In the genomic region with DNA sequence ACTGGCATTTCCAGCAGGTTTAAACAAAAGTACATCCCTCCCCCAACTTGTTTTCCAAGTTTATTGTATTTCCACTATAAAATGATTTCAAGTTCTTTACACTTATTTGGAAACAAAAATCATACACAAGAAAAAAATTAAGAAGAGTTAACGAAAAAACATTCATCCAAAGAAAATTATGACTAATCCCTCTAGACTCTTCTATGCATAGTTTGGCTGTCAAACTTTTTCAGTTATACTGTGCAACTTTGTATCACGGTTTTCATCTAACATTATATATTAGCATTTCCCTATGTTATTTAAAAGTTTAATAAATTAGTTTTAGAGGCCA, we compare ENCODE assay signal across 8 cellular contexts. TPM values are rescaled to one million over a fixed set of nuclear protein-coding genes. Genes with fewer than 3 reads are reported as not detected.
DNase-seq lines count a peak whose midpoint lies in the region; ATAC-seq and TF ChIP-seq lines count a peak whose summit lies in the region.

No MANE protein-coding gene starts in this region.

- H3K36me3 ChIP-seq in KOPT-K1 (ENCODE audit: insufficient read depth, low read length): no peaks in the 10 kb centered on the region

- H3K9me3 ChIP-seq in KOPT-K1 (ENCODE audit: insufficient read depth, low read length, poor library complexity, severe bottlenecking): no peaks in the 10 kb centered on the region

- no peak for DNase-seq in AG09309 (ENCODE audit: low read depth)
- DNase-seq in choroid plexus epithelial cell (ENCODE audit: low read depth): peak; percentile 11
- no peak for DNase-seq in natural killer cell
- DNase-seq in stimulated activated CD4-positive, alpha-beta T cell treated with anti-CD3 and anti-CD28 coated beads, Interleukin-4, amount 100 ng/mL, for 24 hours: no peak
- no peak for DNase-seq in stimulated activated naive CD4-positive, alpha-beta T cell (lab: John Stamatoyannopoulos, UW)

- H3K36me3 Mint-ChIP-seq in natural killer cell: no peaks in the 10 kb centered on the region

- peak overlapping the region; percentile 68 for H3K27ac ChIP-seq in KOPT-K1 (ENCODE audit: low read depth, low read length, poor library complexity, severe bottlenecking)

- TF ChIP-seq CTCF in AG09309 (IDR thresholded peaks at IDR 0.05; ENCODE audit: control insufficient read depth, insufficient read depth, low read depth, low read length, missing control alignments) (no peak), choroid plexus epithelial cell (conservative IDR thresholded peaks at IDR 0.05; ENCODE audit: low read depth, low read length) (no peak), natural killer cell (IDR thresholded peaks at IDR 0.05) (no peak)

- ATAC-seq in natural killer cell: no peak
- ATAC-seq in HG02884 (IDR thresholded peaks at IDR 0.05; ENCODE audit: unreplicated experiment): no peak
- ATAC-seq in GM19035 (IDR thresholded peaks at IDR 0.05; ENCODE audit: unreplicated experiment): no peak

- H3K27ac Mint-ChIP-seq in natural killer cell: peak overlapping the region; percentile 93 to 94

- H3K27me3 Mint-ChIP-seq in natural killer cell (ENCODE audit: low read depth in 2 of 2): no peaks in the 10 kb centered on the region

- no peaks in the 10 kb centered on the region for H3K9me3 Mint-ChIP-seq in natural killer cell

- H3K4me3 ChIP-seq in AG09309 (ENCODE audit: control insufficient read depth, low read depth, low read length) (peak overlapping the region; percentile 100), choroid plexus epithelial cell (ENCODE audit: low read depth, low read length) (peak overlapping the region; percentile 90)

- intact Hi-C loops in natural killer cell (cut with micrococcal nuclease): no loop called here

- peaks cover 24 to 28% of the 10 kb centered on the region in 2 donors for H3K4me1 Mint-ChIP-seq in natural killer cell

- peak overlapping the region; percentile 99 for H3K4me3 Mint-ChIP-seq in natural killer cell

RNA-seq across cellular contexts. Expression of gene WDCP, which starts 0.6 kb away (rescaled TPM):
- total RNA-seq in natural killer cell: 10 to 100 TPM in 2 of 3 donors, 1 to 10 TPM in 1; 2.4 to 11.8 (median 11.2) TPM

RNA-seq across cellular contexts. Expression of gene FKBP1B, which starts 3.0 kb away (rescaled TPM):
- 1 to 10 TPM; 1.5 to 3.4 (median 3.3) TPM for total RNA-seq in natural killer cell

RNA-seq across cellular contexts. Expression of gene SF3B6, which starts 29.6 kb away (rescaled TPM):
- total RNA-seq in natural killer cell: 10 to 100 TPM; 57.2 to 65.1 (median 57.4) TPM

RNA-seq across cellular contexts. Expression of gene MFSD2B, which starts 36.7 kb away (rescaled TPM):
- 1 to 10 TPM in 1 of 3 donors, under 1 TPM in 1, not detected in 1; 0.93 to 1.1 TPM for total RNA-seq in natural killer cell

RNA-seq across cellular contexts. Expression of gene TP53I3, which starts 38.1 kb away (rescaled TPM):
- 1 to 10 TPM; 1.6 to 2.6 (median 2.0) TPM for total RNA-seq in natural killer cell
